1 cellular context compared by ENCODE assay signal in the genomic region with DNA sequence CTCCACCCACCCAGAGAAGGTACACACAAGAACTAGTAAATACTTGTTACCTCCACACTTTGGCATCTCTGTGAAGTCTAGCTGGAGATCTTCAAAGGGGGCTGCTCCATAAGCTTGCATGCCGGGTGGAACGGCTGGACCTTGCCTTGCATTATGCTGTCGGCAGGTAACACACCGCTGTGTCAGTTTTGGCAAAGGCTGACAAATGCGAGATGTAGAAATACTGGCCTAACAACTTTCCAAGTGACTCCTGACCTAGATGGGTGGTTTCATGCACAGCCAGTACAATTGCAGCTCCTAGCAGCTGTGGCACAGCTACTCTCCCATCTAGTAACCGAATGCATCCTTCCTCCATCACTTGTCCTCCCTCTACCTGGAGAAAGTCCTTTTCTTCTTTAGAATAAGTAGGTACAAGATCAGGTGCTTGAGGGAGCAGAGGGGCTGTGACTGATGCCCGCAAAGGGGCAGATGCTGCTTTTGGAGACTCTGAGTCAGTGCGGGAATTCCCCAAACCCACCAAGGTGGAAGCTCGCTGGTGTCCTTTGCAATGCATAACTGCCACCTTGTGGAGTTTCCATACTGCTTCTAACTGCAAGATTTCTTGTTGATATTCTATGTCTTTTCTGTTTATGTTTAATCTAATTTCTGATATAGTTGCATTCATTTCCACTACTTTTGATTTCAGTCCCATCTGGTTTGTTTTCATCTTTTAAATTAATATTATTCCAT.
TF ChIP-seq lines count a peak whose summit lies in the region.

No MANE protein-coding gene starts in this region.

TF ChIP-seq in liver, 16 proteins besides CTCF, POLR2A, EP300 and RAD21 (continued from another document):
- peak; percentile 19 for TF ChIP-seq YY1 (IDR thresholded peaks at IDR 0.05)
- TF ChIP-seq FOXA2 (IDR thresholded peaks at IDR 0.05): peak; percentile 30
- peak in 1 of 2 donors; percentile 3 for TF ChIP-seq GABPA (IDR thresholded peaks at IDR 0.05 in 1 of 2, conservative IDR thresholded peaks at IDR 0.05 in 1 of 2)
- no peak for TF ChIP-seq SP1 (IDR thresholded peaks at IDR 0.05)
- TF ChIP-seq HNF4G (IDR thresholded peaks at IDR 0.05): no peak
- peak in 1 of 2 donors; percentile 13 for TF ChIP-seq JUND (IDR thresholded peaks at IDR 0.05)
